8 cellular contexts compared by ENCODE assay signal in the genomic region with DNA sequence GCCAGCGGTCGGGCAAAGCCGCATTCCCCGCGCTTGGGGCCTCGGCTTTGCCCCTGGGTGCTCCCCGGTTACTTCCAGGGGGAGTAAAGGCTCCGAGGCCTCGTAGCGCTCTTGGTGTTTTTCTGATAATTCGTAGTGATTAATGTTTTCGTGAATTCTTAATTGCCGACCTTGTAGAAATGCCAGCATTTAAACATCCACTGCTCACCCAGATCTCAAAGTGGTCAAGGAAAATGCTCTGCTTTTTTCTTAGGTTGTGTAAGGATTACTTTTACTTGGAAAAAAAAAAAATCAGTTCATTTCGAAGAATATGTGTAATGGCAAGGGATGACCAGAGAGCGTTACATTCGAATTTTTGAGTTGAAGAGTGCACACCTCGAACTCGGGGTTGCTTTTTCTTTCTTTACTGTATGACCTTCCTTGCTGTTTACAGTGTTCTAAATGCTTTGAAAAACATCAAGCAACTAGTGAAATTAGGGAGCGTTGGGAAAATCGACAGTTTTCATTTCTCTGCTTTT. TPM values are rescaled to one million over a fixed set of nuclear protein-coding genes. Genes with fewer than 3 reads are reported as not detected.
DNase-seq lines count a peak whose midpoint lies in the region; ATAC-seq and TF ChIP-seq lines count a peak whose summit lies in the region.

No MANE protein-coding gene starts in this region.

- POLR2A ChIA-PET in activated CD8-positive, alpha-beta T cell treated with anti-CD3 and anti-CD28 coated beads, Interleukin-2, amount 10 ng/mL, durations not matched to agents 7 days and 5 days (lab: Charles Lee) = interaction anchor here (0.7 kb wide), 1 partner anchor 15 kb away, joined by 3 read pairs; no protein-coding TSS in a partner anchor

- intact Hi-C loops in right cardiac atrium (cut with DNase I) = no loop called here

- H3K4me1 ChIP-seq in H9 (ENCODE audit: insufficient read depth, low read length) (peaks cover 3% of the 10 kb centered on the region; the same call in 1 of the 2 replicates), right cardiac atrium (ENCODE audit: control insufficient read depth, insufficient read depth, low read length) (peaks cover 3% of the 10 kb centered on the region)

- no peak for ATAC-seq in activated CD8-positive, alpha-beta T cell treated with anti-CD3 and anti-CD28 coated beads, Interleukin-2, amount 10 ng/mL, durations not matched to agents 7 days and 5 days
- ATAC-seq in right cardiac atrium = no peak

- no peak overlapping the region for H3K23ac ChIP-seq in H9 (ENCODE audit: insufficient read length, low read depth, low read length)

- no peak overlapping the region for H4K5ac ChIP-seq in H9 (ENCODE audit: insufficient read length, low read depth, low read length)

- H3K27me3 ChIP-seq in H9 (ENCODE audit: insufficient read depth, low read length) (no peaks in the 10 kb centered on the region), right cardiac atrium (ENCODE audit: control insufficient read depth, insufficient read depth) (no peaks in the 10 kb centered on the region)

- H3K4ac ChIP-seq in H9 (ENCODE audit: low read depth, low read length) = no peak overlapping the region

- peaks cover 6% of the 10 kb centered on the region; the same call in 1 of the 2 replicates for H3K79me2 ChIP-seq in H9 (ENCODE audit: insufficient read depth, low read length)

- peaks cover 2 to 17% (median 15%) of the 10 kb centered on the region in 3 experiments; a peak in 5 of 7 replicates for H3K36me3 Mint-ChIP-seq in H9 (ENCODE audit: insufficient read depth in 1 of 3, low read depth in 3 of 3)
- peaks cover 25% of the 10 kb centered on the region for H3K36me3 Mint-ChIP-seq in activated CD8-positive, alpha-beta T cell treated with anti-CD3 and anti-CD28 coated beads, Interleukin-2, amount 10 ng/mL, durations not matched to agents 7 days and 5 days (ENCODE audit: low read depth)

- H3K9me3 Mint-ChIP-seq in H9 = no peaks in the 10 kb centered on the region
- no peaks in the 10 kb centered on the region for H3K9me3 Mint-ChIP-seq in activated CD8-positive, alpha-beta T cell treated with anti-CD3 and anti-CD28 coated beads, Interleukin-2, amount 10 ng/mL, durations not matched to agents 7 days and 5 days (ENCODE audit: insufficient read depth)

- H3K27ac ChIP-seq in H9 (ENCODE audit: insufficient read length, low read depth, low read length) (no peak overlapping the region), right cardiac atrium (ENCODE audit: low read length) (peak overlapping the region; percentile 90), skin epidermis (peak overlapping the region; percentile 81 to 99 (median 98))

- peak overlapping the region; percentile 92 to 96 for H3K4me3 Mint-ChIP-seq in H9
- peak overlapping the region; percentile 98 for H3K4me3 Mint-ChIP-seq in activated CD8-positive, alpha-beta T cell treated with anti-CD3 and anti-CD28 coated beads, Interleukin-2, amount 10 ng/mL, durations not matched to agents 7 days and 5 days

- no CpG with 5 or more reads among the region's 20 CpGs for WGBS in H9 (ENCODE audit: extremely low coverage, insufficient read length, low lambda C conversion rate)
- WGBS in right cardiac atrium = 20% methylated on average over 20 of the region's 20 CpGs

- H2AK5ac ChIP-seq in H9 (ENCODE audit: insufficient read length, low read length) = no peak overlapping the region

- H3K4me2 ChIP-seq in H9 (ENCODE audit: insufficient read depth, insufficient read length, low read length) = peak overlapping the region; percentile 66

- peaks cover 4% of the 10 kb centered on the region for H3K23me2 ChIP-seq in H9 (ENCODE audit: insufficient read length, low read depth, low read length, poor library complexity, severe bottlenecking)

- peaks cover 3% of the 10 kb centered on the region for H3K79me1 ChIP-seq in H9 (ENCODE audit: insufficient read depth, low read depth, low read length, poor library complexity, severe bottlenecking)

- peaks cover 19 to 33% of the 10 kb centered on the region in 2 experiments for H3K4me1 Mint-ChIP-seq in H9
- peaks cover 36% of the 10 kb centered on the region for H3K4me1 Mint-ChIP-seq in activated CD8-positive, alpha-beta T cell treated with anti-CD3 and anti-CD28 coated beads, Interleukin-2, amount 10 ng/mL, durations not matched to agents 7 days and 5 days (ENCODE audit: low read depth)

- H2BK20ac ChIP-seq in H9 (ENCODE audit: low read depth, low read length, poor library complexity, severe bottlenecking) = no peak overlapping the region

- H2AFZ ChIP-seq in H9 (ENCODE audit: low read length) = no peak overlapping the region

- H3K14ac ChIP-seq in H9 (ENCODE audit: insufficient read depth, low read length) = peak overlapping the region; percentile 66; the same call in 1 of the 2 replicates

- DNase-seq in 8988T = peak; percentile 9
- no peak for DNase-seq in H9
- DNase-seq in activated CD8-positive, alpha-beta T cell treated with anti-CD3 and anti-CD28 coated beads, Interleukin-2, amount 10 ng/mL, durations not matched to agents 7 days and 5 days = no peak
- DNase-seq in right cardiac atrium = no peak
- DNase-seq in foreskin melanocyte = no peak
- DNase-seq in GM10266 (ENCODE audit: extremely low spot score) = no peak
- DNase-seq in NCI-H446 treated with DMSO at 0.1 percent for 48 hours (lab: John Stamatoyannopoulos, UW) = no peak

- H3K9ac ChIP-seq in H9 (ENCODE audit: extremely low read depth, insufficient read length, low read length) = peak overlapping the region; percentile 53

- no peak overlapping the region for H2BK5ac ChIP-seq in H9 (ENCODE audit: insufficient read length, low read length)

- peak overlapping the region; percentile 94 for H3K4me3 ChIP-seq in right cardiac atrium (ENCODE audit: low read length)
- peak overlapping the region; percentile 66 to 96 (median 93) for H3K4me3 ChIP-seq in skin epidermis

- no peak overlapping the region for H2BK120ac ChIP-seq in H9 (ENCODE audit: low read depth, low read length, poor library complexity, severe bottlenecking)

- H3K9me3 ChIP-seq in H9 (ENCODE audit: control insufficient read depth, low read depth, low read length) (no peaks in the 10 kb centered on the region), right cardiac atrium (ENCODE audit: control insufficient read depth, low read length) (no peaks in the 10 kb centered on the region)

- H3K56ac ChIP-seq in H9 (ENCODE audit: insufficient read length, low read depth, low read length) = no peak overlapping the region

- no peak overlapping the region for H4K91ac ChIP-seq in H9 (ENCODE audit: insufficient read length, low read depth, low read length)

- CTCF ChIA-PET in activated CD8-positive, alpha-beta T cell treated with anti-CD3 and anti-CD28 coated beads, Interleukin-2, amount 10 ng/mL, durations not matched to agents 7 days and 5 days (lab: Charles Lee) = no interaction called here

- H4K8ac ChIP-seq in H9 (replicated peaks; ENCODE audit: insufficient read length, low read depth, low read length) = no peak overlapping the region

- no peaks in the 10 kb centered on the region for H4K20me1 ChIP-seq in H9 (ENCODE audit: control insufficient read depth, insufficient read depth, insufficient read length)

- TF ChIP-seq CTCF in H9 (conservative IDR thresholded peaks at IDR 0.05) = no peak
- no peak for TF ChIP-seq CTCF in GM10266 (IDR thresholded peaks at IDR 0.05; ENCODE audit: control insufficient read depth, insufficient read depth, low read depth, missing control alignments)

- H3K27ac Mint-ChIP-seq in H9 = peak overlapping the region in 2 of 3 experiments; percentile 70 to 95; a peak in 4 of 7 replicates
- H3K27ac Mint-ChIP-seq in activated CD8-positive, alpha-beta T cell treated with anti-CD3 and anti-CD28 coated beads, Interleukin-2, amount 10 ng/mL, durations not matched to agents 7 days and 5 days = peak overlapping the region; percentile 81

- H2BK12ac ChIP-seq in H9 (ENCODE audit: insufficient read length, low read depth, low read length) = no peak overlapping the region

- no peak overlapping the region for H2BK15ac ChIP-seq in H9 (ENCODE audit: low read depth, low read length)

- H3K18ac ChIP-seq in H9 (ENCODE audit: insufficient read length, low read depth, low read length) = no peak overlapping the region

- H3K27me3 Mint-ChIP-seq in H9 (ENCODE audit: low read depth) = peaks cover 9% of the 10 kb centered on the region
- H3K27me3 Mint-ChIP-seq in activated CD8-positive, alpha-beta T cell treated with anti-CD3 and anti-CD28 coated beads, Interleukin-2, amount 10 ng/mL, durations not matched to agents 7 days and 5 days (ENCODE audit: low read depth) = peaks cover 2% of the 10 kb centered on the region

- H3T11ph ChIP-seq in H9 (ENCODE audit: low read length) = no peak overlapping the region

RNA-seq across cellular contexts. Expression of gene TUT7, which starts 0.7 kb away (rescaled TPM):
- total RNA-seq in H9 (2021) (22.9 and 23.1 TPM in 2 replicates), right cardiac atrium (10 to 100 TPM; 11.8 to 17.0 (median 14.9) TPM)
- 10 to 100 TPM; 30.8 to 32.3 TPM for total RNA-seq in activated CD8-positive, alpha-beta T cell treated with anti-CD3 and anti-CD28 coated beads, Interleukin-2, amount 10 ng/mL, durations not matched to agents 7 days and 5 days
- polyA plus RNA-seq in right cardiac atrium = 8.4 TPM
